Comparison of ENCODE assay signal across 7 cellular contexts in the genomic region with DNA sequence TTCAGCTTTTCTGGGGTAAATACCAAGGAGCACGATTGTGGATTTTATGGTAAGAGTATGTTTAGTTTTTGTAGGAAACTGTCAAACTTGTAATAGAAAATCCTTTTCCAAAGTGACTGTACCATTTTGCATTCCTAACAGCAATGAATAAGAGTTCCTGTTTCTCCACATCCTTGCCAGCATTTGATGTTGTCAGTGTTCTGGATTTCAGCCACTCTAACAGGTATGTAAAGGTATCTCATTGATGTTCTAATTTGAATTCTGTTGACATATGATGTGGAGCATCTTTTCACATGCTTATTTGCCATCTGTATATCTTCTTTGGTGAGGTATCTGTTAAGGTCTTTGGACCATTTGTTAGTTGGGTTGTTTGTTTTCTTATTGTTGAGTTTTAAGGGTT.
"Had no signal": no experiment of that assay in that cellular context is flagged by ENCODE, and none has a peak within 500 bp of the region (broad histone marks: within the 10 kb centered on the region; RNA-seq: fewer than 3 reads in every experiment).

No MANE protein-coding gene starts in this region.

- H3K27ac Mint-ChIP-seq: IgD-negative memory B cell had no signal

- ATAC-seq: K562 had no signal

- H3K4me3 Mint-ChIP-seq: IgD-negative memory B cell had no signal

- H3K27me3 Mint-ChIP-seq: IgD-negative memory B cell had no signal

- H3K4me3 ChIP-seq: K562 had no signal

- H3K36me3 Mint-ChIP-seq: IgD-negative memory B cell had no signal

- DNase-seq: IMR-90, KBM-7, KG1 had no signal

- H3K4me2 ChIP-seq: KMS-11 had no signal

- H3K9ac ChIP-seq: KMS-11 had no signal

- H3K27ac ChIP-seq: HL-60, KMS-11 had no signal

- FAIRE-seq: K562 had no signal
